1 cellular context compared by ENCODE assay signal in genomic region chr14:75307700-75308379, GRCh38.
TF ChIP-seq lines count a peak whose summit lies in the region.

No MANE protein-coding gene starts in this region.

TF ChIP-seq in GM12878, 131 proteins besides CTCF, POLR2A, EP300 and RAD21 (continued from another document):
- TF ChIP-seq FOXM1 (IDR thresholded peaks at IDR 0.05; ENCODE audit: low read depth, low read length) (peak; percentile 52; the same call in 1 of the 2 replicates), IKZF2 (IDR thresholded peaks at IDR 0.05) (peak; percentile 40 to 75; a peak in 3 of 4 replicates), NKRF (conservative IDR thresholded peaks at IDR 0.05) (no peak), RUNX3 (IDR thresholded peaks at IDR 0.05; ENCODE audit: low read length) (peak; percentile 73), CHD1 (IDR thresholded peaks at IDR 0.05; ENCODE audit: low read depth, low read length) (no peak), LARP7 (IDR thresholded peaks at IDR 0.05) (no peak), MXI1 (IDR thresholded peaks at IDR 0.05; ENCODE audit: low read depth, low read length) (peak; percentile 31; the same call in 1 of the 2 replicates), BHLHE40 (IDR thresholded peaks at IDR 0.05; ENCODE audit: borderline replicate concordance in 1 of 2, low read depth in 2 of 2, low read length in 1 of 2) (peak; percentile 7 to 12; a peak in 2 of 4 replicates), IKZF1 (conservative IDR thresholded peaks at IDR 0.05) (peak; percentile 80), ZNF274 (IDR thresholded peaks at IDR 0.05; ENCODE audit: insufficient read depth, insufficient read length) (no peak), ZBTB33 (IDR thresholded peaks at IDR 0.05) (peak; percentile 84; the same call in 1 of the 2 replicates), EED (IDR thresholded peaks at IDR 0.05; ENCODE audit: low read depth) (peak; percentile 83), SMC3 (IDR thresholded peaks at IDR 0.05; ENCODE audit: borderline replicate concordance, low read length) (peak; percentile 94), YY1 (IDR thresholded peaks at IDR 0.05; ENCODE audit: low read depth, low read length) (peak; percentile 89), SPI1 (IDR thresholded peaks at IDR 0.05; ENCODE audit: borderline replicate concordance, insufficient read depth, low read depth, low read length) (peak; percentile 70), SMARCA5 (IDR thresholded peaks at IDR 0.05) (0 out of 2 replicates have a peak, but pooled peaks have one; percentile 63), ZNF592 (IDR thresholded peaks at IDR 0.05) (0 out of 2 replicates have a peak, but pooled peaks have one; percentile 43), NBN (IDR thresholded peaks at IDR 0.05) (0 out of 2 replicates have a peak, but pooled peaks have one; percentile 6), CBFB (IDR thresholded peaks at IDR 0.05; ENCODE audit: low read depth) (0 out of 2 replicates have a peak, but pooled peaks have one; percentile 18), SKIL (IDR thresholded peaks at IDR 0.05; ENCODE audit: low read depth, poor library complexity, severe bottlenecking) (peak; percentile 30)
